Comparison of ENCODE assay signal across 1 cellular context in genomic region chr14:104797112-104798044, GRCh38.
TF ChIP-seq lines count a peak whose summit lies in the region.

No MANE protein-coding gene starts in this region.

TF ChIP-seq in SK-N-SH, 30 proteins besides CTCF, POLR2A, EP300 and RAD21 (continued from another document):
- no peak for TF ChIP-seq TEAD4 (IDR thresholded peaks at IDR 0.05; ENCODE audit: borderline replicate concordance, insufficient read depth)
- TF ChIP-seq GABPA (IDR thresholded peaks at IDR 0.05; ENCODE audit: low read depth) = no peak
- no peak for TF ChIP-seq MAX (IDR thresholded peaks at IDR 0.05; ENCODE audit: low read depth)
